Comparison of ENCODE assay signal across 9 cellular contexts in genomic region chr16:85514295-85514600, GRCh38.
A peak's percentile ranks its signal among the peaks of the same experiment; 100 is the strongest.
DNase-seq lines count a peak whose midpoint lies in the region; ATAC-seq and TF ChIP-seq lines count a peak whose summit lies in the region.
"Had no signal": no experiment of that assay in that cellular context is flagged by ENCODE, and none has a peak within 500 bp of the region (broad histone marks: within the 10 kb centered on the region; RNA-seq: fewer than 3 reads in every experiment).

No MANE protein-coding gene starts in this region.

- DNase-seq in Right ventricle myocardium inferior (ENCODE audit: missing footprints) (peak; percentile 82), cardiac septum (ENCODE audit: low spot score) (no peak), ovary (peak in 3 of 5 donors; percentile 50 to 70 (median 65)), Kasumi-1 (lab: John Stamatoyannopoulos, UW) (no peak), HCEC 1CT (no peak)

- no peak for TF ChIP-seq POLR2A in ovary (IDR thresholded peaks at IDR 0.05)

- H3K27ac ChIP-seq in ovary = no peak overlapping the region
- H3K27ac ChIP-seq: neutrophil had no signal

- TF ChIP-seq EP300 in ovary (IDR thresholded peaks at IDR 0.05) = no peak

- 19 to 35% (median 19%) methylated on average over 4 to 8 of the region's 8 CpGs for WGBS in ovary, 3 donors

- intact Hi-C loops in Right ventricle myocardium inferior (cut with DNase I) (no loop called here), cardiac septum (cut with DNase I) (no loop called here), ovary (cut with DNase I) (no loop called here)

- peaks cover 26% of the 10 kb centered on the region for H3K4me1 ChIP-seq in ovary (ENCODE audit: insufficient read depth)

- no peaks in the 10 kb centered on the region for H3K36me3 ChIP-seq in ovary
- H3K36me3 ChIP-seq: neutrophil had no signal

- TF ChIP-seq CTCF in ovary (IDR thresholded peaks at IDR 0.05) = no peak

- H3K27me3 ChIP-seq in ovary = no peaks in the 10 kb centered on the region
- H3K27me3 ChIP-seq: neutrophil had no signal

- peak; percentile 85 for ATAC-seq in Right ventricle myocardium inferior
- ATAC-seq in esophagus mucosa = peak; percentile 42
- ATAC-seq in HG03108 (IDR thresholded peaks at IDR 0.05; ENCODE audit: unreplicated experiment) = no peak
- no peak for ATAC-seq in GM19397 (IDR thresholded peaks at IDR 0.05; ENCODE audit: unreplicated experiment)

- no peak overlapping the region for H3K4me3 ChIP-seq in ovary

- no peaks in the 10 kb centered on the region for H3K9me3 ChIP-seq in ovary
- H3K9me3 ChIP-seq: neutrophil had no signal

Comparison
In these comparisons a context has a peak if more than half of its experiments do, and no peak if none do; other contexts are left out.
1. DNase-seq: peak in Right ventricle myocardium inferior (single experiment) and ovary (3 of 5); none in cardiac septum (single experiment), Kasumi-1 (0 of 2) and HCEC 1CT (single experiment).
2. ATAC-seq: peak in Right ventricle myocardium inferior (single experiment) and esophagus mucosa (single experiment); none in HG03108 (single experiment) and GM19397 (single experiment).